In the genomic region with DNA sequence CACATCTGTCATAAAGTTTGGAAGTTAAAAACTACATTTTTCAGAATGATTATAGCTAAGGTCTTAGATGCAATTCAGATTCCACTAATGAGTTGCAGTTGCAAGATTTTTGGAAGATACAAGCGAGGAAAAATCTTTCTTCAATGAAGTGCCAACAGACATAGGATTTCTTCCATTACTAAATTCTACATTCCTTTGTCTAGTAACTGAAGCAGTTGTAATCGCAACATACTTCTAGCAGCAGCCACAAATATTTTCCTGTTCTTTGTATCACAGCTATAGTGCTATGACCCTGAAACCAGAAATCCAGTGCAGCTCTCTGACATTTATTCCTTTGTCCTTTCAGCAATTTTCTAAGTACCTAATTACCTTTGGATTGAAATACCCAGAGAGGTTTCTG, we compare ENCODE assay signal across 16 cellular contexts.
"Had no signal": no experiment of that assay in that cellular context is flagged by ENCODE, and none has a peak within 500 bp of the region (broad histone marks: within the 10 kb centered on the region; RNA-seq: fewer than 3 reads in every experiment).

No MANE protein-coding gene starts in this region.

- H3K36me3 ChIP-seq: cardiac muscle cell, lower lobe of right lung, thyroid gland, uterus had no signal

- H3K4me3 ChIP-seq: cardiac muscle cell, coronary artery, lower lobe of right lung, thyroid gland, uterus had no signal

- H3K9ac ChIP-seq: parathyroid adenoma had no signal

- H3K27me3 ChIP-seq: cardiac muscle cell, thyroid gland, uterus had no signal

- ATAC-seq: activated CD4-positive, CD25-positive, alpha-beta regulatory T cell treated with anti-CD3 and anti-CD28 coated beads, Interleukin-2, amount 50 U/mL, for 24 hours; left cardiac atrium; lower lobe of right lung; right cardiac atrium had no signal

- DNase-seq: activated effector memory CD4-positive, alpha-beta T cell treated with Interleukin-2 at 50 U/mL for 16 hours; activated T-cell treated with anti-CD3 and anti-CD28 coated beads, Interleukin-2, amount 50 U/mL, for 1 hour; amygdala; effector CD8-positive, alpha-beta T cell; left cardiac atrium; lower lobe of right lung; midbrain; naive B cell; right cardiac atrium; small intestine; thyroid gland; uterus had no signal

- H3K79me2 ChIP-seq: parathyroid adenoma had no signal

- H3K27ac ChIP-seq: cardiac muscle cell, coronary artery, lower lobe of right lung, parathyroid adenoma, thyroid gland, uterus had no signal

- H3K4me1 ChIP-seq: lower lobe of right lung, parathyroid adenoma, thyroid gland, uterus had no signal

- H2AFZ ChIP-seq: parathyroid adenoma had no signal

- H3K9me3 ChIP-seq: lower lobe of right lung, thyroid gland, uterus had no signal
